In genomic region chr10:33901166-33901565, GRCh38 we compare ENCODE assay signal across 15 cellular contexts.
DNase-seq lines count a peak whose midpoint lies in the region; ATAC-seq, FAIRE-seq and TF ChIP-seq lines count a peak whose summit lies in the region.
"Had no signal": no experiment of that assay in that cellular context is flagged by ENCODE, and none has a peak within 500 bp of the region (broad histone marks: within the 10 kb centered on the region; RNA-seq: fewer than 3 reads in every experiment).

No MANE protein-coding gene starts in this region.

- H3K27me3 ChIP-seq in bronchial epithelial cell (ENCODE audit: control insufficient read depth, insufficient read depth, low read length) (no peaks in the 10 kb centered on the region), right atrium auricular region (no peaks in the 10 kb centered on the region), suprapubic skin (no peaks in the 10 kb centered on the region), neuronal stem cell (ENCODE audit: control insufficient read depth in 3 of 3, insufficient read depth in 3 of 3, low read depth in 1 of 3, low read length in 3 of 3) (no peaks in the 10 kb centered on the region)

- no peak overlapping the region for H2BK5ac ChIP-seq in neuronal stem cell (ENCODE audit: low read length)

- peak overlapping the region; percentile 16 to 63 for H3K27ac ChIP-seq in right atrium auricular region
- H3K27ac ChIP-seq in suprapubic skin = peak overlapping the region; percentile 50
- H3K27ac ChIP-seq in neuronal stem cell (replicated peaks; ENCODE audit: low read length) = no peak overlapping the region
- H3K27ac ChIP-seq: SK-N-MC had no signal

- no peaks in the 10 kb centered on the region for H3K36me3 Mint-ChIP-seq in HFFc6 (ENCODE audit: low read depth)
- H3K36me3 Mint-ChIP-seq in effector memory CD8-positive, alpha-beta T cell (ENCODE audit: insufficient read depth) = no peaks in the 10 kb centered on the region

- TF ChIP-seq POLR2A in suprapubic skin (IDR thresholded peaks at IDR 0.05) = no peak

- no peak overlapping the region for H3K4me2 ChIP-seq in neuronal stem cell (ENCODE audit: insufficient read depth, low read length, poor library complexity, severe bottlenecking)

- no peak overlapping the region for H3K18ac ChIP-seq in neuronal stem cell (ENCODE audit: low read length)

- FAIRE-seq in bronchial epithelial cell (lab: Jason Lieb, UNC) = no peak
- FAIRE-seq: small intestine had no signal

- H3K14ac ChIP-seq in neuronal stem cell (ENCODE audit: low read length) = no peak overlapping the region

- H3K27me3 Mint-ChIP-seq in HFFc6 (ENCODE audit: insufficient read depth) = peaks cover 17% of the 10 kb centered on the region
- H3K27me3 Mint-ChIP-seq in effector memory CD8-positive, alpha-beta T cell = peaks cover 0 to 25% of the 10 kb centered on the region in 2 donors

- H3K9me3 Mint-ChIP-seq in HFFc6 = no peaks in the 10 kb centered on the region
- peaks cover 0 to 6% of the 10 kb centered on the region in 2 donors for H3K9me3 Mint-ChIP-seq in effector memory CD8-positive, alpha-beta T cell

- no peak overlapping the region for H2BK12ac ChIP-seq in neuronal stem cell (ENCODE audit: low read length)

- no peak overlapping the region for H2AK5ac ChIP-seq in neuronal stem cell (ENCODE audit: low read depth, low read length)

- H3K4me1 ChIP-seq in right atrium auricular region = no peaks in the 10 kb centered on the region
- H3K4me1 ChIP-seq in suprapubic skin = peaks cover 39% of the 10 kb centered on the region
- H3K4me1 ChIP-seq in neuronal stem cell (ENCODE audit: control insufficient read depth in 2 of 2, insufficient read depth in 1 of 2, low read depth in 1 of 2, low read length in 2 of 2) = no peaks in the 10 kb centered on the region

- no peak overlapping the region for H2BK120ac ChIP-seq in neuronal stem cell (ENCODE audit: low read depth, low read length)

- H3K4me3 Mint-ChIP-seq in HFFc6 = no peak overlapping the region
- H3K4me3 Mint-ChIP-seq in effector memory CD8-positive, alpha-beta T cell = no peak overlapping the region

- no peak for TF ChIP-seq CTCF in HFFc6 (IDR thresholded peaks at IDR 0.05)
- TF ChIP-seq CTCF in bronchial epithelial cell (IDR thresholded peaks at IDR 0.05; ENCODE audit: insufficient read depth, low read length, severe bottlenecking) = no peak
- no peak for TF ChIP-seq CTCF in right atrium auricular region (IDR thresholded peaks at IDR 0.05)
- TF ChIP-seq CTCF in suprapubic skin (IDR thresholded peaks at IDR 0.05) = no peak

- no peaks in the 10 kb centered on the region for H3K79me1 ChIP-seq in neuronal stem cell (ENCODE audit: low read depth, low read length)

- no peak overlapping the region for H2AFZ ChIP-seq in neuronal stem cell (ENCODE audit: low read length)

- H3K4ac ChIP-seq in neuronal stem cell (ENCODE audit: low read length) = no peak overlapping the region

- no peak overlapping the region for H4K91ac ChIP-seq in neuronal stem cell (ENCODE audit: low read depth, low read length, poor library complexity)

- ATAC-seq in HG03571 (IDR thresholded peaks at IDR 0.05; ENCODE audit: unreplicated experiment) (no peak), GM21390 (IDR thresholded peaks at IDR 0.05; ENCODE audit: unreplicated experiment) (no peak)
- no peak for ATAC-seq in effector memory CD8-positive, alpha-beta T cell (replicated peaks)

- no peak overlapping the region for H2BK15ac ChIP-seq in neuronal stem cell (ENCODE audit: low read length)

- H3K4me3 ChIP-seq in bronchial epithelial cell (ENCODE audit: low read depth, low read length) = no peak overlapping the region
- no peak overlapping the region for H3K4me3 ChIP-seq in right atrium auricular region
- H3K4me3 ChIP-seq in suprapubic skin = no peak overlapping the region
- no peak overlapping the region for H3K4me3 ChIP-seq in neuronal stem cell (ENCODE audit: low read length in 2 of 2)
- H3K4me3 ChIP-seq: SK-N-MC had no signal

- H3K4me1 Mint-ChIP-seq in HFFc6 (ENCODE audit: low read depth) = peaks cover 20% of the 10 kb centered on the region
- H3K4me1 Mint-ChIP-seq in effector memory CD8-positive, alpha-beta T cell (ENCODE audit: low read depth in 2 of 2) = no peaks in the 10 kb centered on the region

- TF ChIP-seq EP300 in suprapubic skin (IDR thresholded peaks at IDR 0.05) = no peak

- H3K9me3 ChIP-seq in right atrium auricular region (no peaks in the 10 kb centered on the region), suprapubic skin (no peaks in the 10 kb centered on the region), neuronal stem cell (replicated peaks in 1 of 2; ENCODE audit: control insufficient read depth in 2 of 2, insufficient read depth in 1 of 2, low read depth in 1 of 2, low read length in 2 of 2) (peaks cover 0 to 5% of the 10 kb centered on the region in 2 donors)

- DNase-seq in HFFc6 (peak; percentile 39), bronchial epithelial cell (ENCODE audit: low read depth) (peak; percentile 88), right atrium auricular region (ENCODE audit: low spot score) (no peak), suprapubic skin (ENCODE audit: low spot score in 2 of 2) (no peak), neuronal stem cell (ENCODE audit: low spot score) (no peak)
- DNase-seq in effector memory CD8-positive, alpha-beta T cell = no peak
- DNase-seq: activated CD4-positive, alpha-beta T cell treated with anti-CD3 and anti-CD28 coated beads for 1 hour; activated gamma-delta T cell; DMS 273 treated with DMSO at 0.1 percent for 48 hours; NCI-H1105; NCI-H526; small intestine had no signal

- H3K23ac ChIP-seq in neuronal stem cell (ENCODE audit: low read depth, low read length, poor library complexity) = no peak overlapping the region

- H3K27ac Mint-ChIP-seq in HFFc6 = no peak overlapping the region
- no peak overlapping the region for H3K27ac Mint-ChIP-seq in effector memory CD8-positive, alpha-beta T cell

- H3K9ac ChIP-seq in neuronal stem cell (ENCODE audit: low read depth, low read length, poor library complexity) = no peak overlapping the region

- H3K36me3 ChIP-seq in bronchial epithelial cell (ENCODE audit: control insufficient read depth, insufficient read depth, low read length) (no peaks in the 10 kb centered on the region), right atrium auricular region (no peaks in the 10 kb centered on the region), suprapubic skin (no peaks in the 10 kb centered on the region), neuronal stem cell (replicated peaks in 1 of 2; ENCODE audit: control insufficient read depth in 2 of 2, insufficient read depth in 2 of 2, low read length in 2 of 2) (no peaks in the 10 kb centered on the region)

- 61% methylated on average over 2 of the region's 2 CpGs for WGBS in suprapubic skin
- WGBS in neuronal stem cell (ENCODE audit: extremely low coverage in 2 of 2, insufficient read length in 2 of 2, insufficient replicate concordance in 1 of 2), 2 donors = no CpG with 5 or more reads among the region's 2 CpGs

- H4K8ac ChIP-seq in neuronal stem cell (ENCODE audit: low read depth, low read length) = no peak overlapping the region

Comparison
In these comparisons a context has a peak if more than half of its experiments do, and no peak if none do; other contexts are left out.
1. DNase-seq: peak in HFFc6 (single experiment) and bronchial epithelial cell (single experiment); none in right atrium auricular region (single experiment), suprapubic skin (0 of 2), effector memory CD8-positive, alpha-beta T cell (0 of 3) and neuronal stem cell (single experiment).